ENCODE assay signal across 21 cellular contexts in genomic region chr5:16005210-16005609, GRCh38.
DNase-seq lines count a peak whose midpoint lies in the region; TF ChIP-seq lines count a peak whose summit lies in the region.
"Had no signal": no experiment of that assay in that cellular context is flagged by ENCODE, and none has a peak within 500 bp of the region (broad histone marks: within the 10 kb centered on the region; RNA-seq: fewer than 3 reads in every experiment).

No MANE protein-coding gene starts in this region.

- peak overlapping the region in 2 of 3 donors; percentile 21 to 33 for H3K27ac Mint-ChIP-seq in IgD-negative memory B cell
- H3K27ac Mint-ChIP-seq in activated CD4-positive, alpha-beta memory T cell treated with anti-CD3 and anti-CD28 coated beads, Interleukin-2, amount 10 ng/mL, durations not matched to agents 7 days and 5 days, result no peak overlapping the region
- H3K27ac Mint-ChIP-seq: CD8-positive, alpha-beta T cell had no signal

- H3K9me3 Mint-ChIP-seq in IgD-negative memory B cell, result peaks cover 16 to 27% (median 17%) of the 10 kb centered on the region in 3 donors
- peaks cover 6% of the 10 kb centered on the region for H3K9me3 Mint-ChIP-seq in activated CD4-positive, alpha-beta memory T cell treated with anti-CD3 and anti-CD28 coated beads, Interleukin-2, amount 10 ng/mL, durations not matched to agents 7 days and 5 days

- TF ChIP-seq CTCF in adrenal gland (IDR thresholded peaks at IDR 0.05), result no peak

- H3K27ac ChIP-seq in BLaER1 treated with 17β-estradiol and CSF1 and Interleukin-3, amounts not matched to agents 10 nM and 100 nM, result no peak overlapping the region
- no peak overlapping the region for H3K27ac ChIP-seq in adrenal gland
- H3K27ac ChIP-seq: A549, C4-2B, RWPE1, SK-N-MC had no signal

- no peaks in the 10 kb centered on the region for H3K27me3 ChIP-seq in BLaER1 treated with 17β-estradiol and CSF1 and Interleukin-3, amounts not matched to agents 10 nM and 100 nM
- no peaks in the 10 kb centered on the region for H3K27me3 ChIP-seq in adrenal gland

- H3K27me3 Mint-ChIP-seq in IgD-negative memory B cell, result no peaks in the 10 kb centered on the region
- H3K27me3 Mint-ChIP-seq in activated CD4-positive, alpha-beta memory T cell treated with anti-CD3 and anti-CD28 coated beads, Interleukin-2, amount 10 ng/mL, durations not matched to agents 7 days and 5 days, result no peaks in the 10 kb centered on the region

- peaks cover 10 to 17% (median 15%) of the 10 kb centered on the region in 10 experiments; a peak in 19 of 20 replicates for H3K4me1 ChIP-seq in BLaER1 treated with 17β-estradiol and CSF1 and Interleukin-3, amounts not matched to agents 10 nM and 100 nM
- no peaks in the 10 kb centered on the region for H3K4me1 ChIP-seq in adrenal gland (replicated peaks in 1 of 2)
- H3K4me1 ChIP-seq: A549, Caco-2 had no signal

- H3K36me3 ChIP-seq in BLaER1 treated with 17β-estradiol and CSF1 and Interleukin-3, amounts not matched to agents 10 nM and 100 nM, result 0 out of 22 replicates have a peak, but pooled peaks cover 0 to 3% (median 0%) of the 10 kb centered on the region in 11 experiments
- H3K36me3 ChIP-seq in adrenal gland (replicated peaks in 1 of 2), result no peaks in the 10 kb centered on the region

- H3K4me3 Mint-ChIP-seq in IgD-negative memory B cell, result no peak overlapping the region
- no peak overlapping the region for H3K4me3 Mint-ChIP-seq in activated CD4-positive, alpha-beta memory T cell treated with anti-CD3 and anti-CD28 coated beads, Interleukin-2, amount 10 ng/mL, durations not matched to agents 7 days and 5 days
- H3K4me3 Mint-ChIP-seq: CD8-positive, alpha-beta T cell had no signal

- peak overlapping the region in 9 of 11 experiments; percentile 8 to 55 (median 48); a peak in 13 of 22 replicates for H3K4me2 ChIP-seq in BLaER1 treated with 17β-estradiol and CSF1 and Interleukin-3, amounts not matched to agents 10 nM and 100 nM
- H3K4me2 ChIP-seq: A549 had no signal

- peaks cover 9 to 31% (median 12%) of the 10 kb centered on the region in 11 experiments; a peak in 21 of 22 replicates for H3K9me3 ChIP-seq in BLaER1 treated with 17β-estradiol and CSF1 and Interleukin-3, amounts not matched to agents 10 nM and 100 nM (replicated peaks in 1 of 11)
- peaks cover 0 to 4% (median 0%) of the 10 kb centered on the region in 3 donors for H3K9me3 ChIP-seq in adrenal gland (replicated peaks in 1 of 3)
- H3K9me3 ChIP-seq: A549 had no signal

- no peak for TF ChIP-seq POLR2A in adrenal gland (IDR thresholded peaks at IDR 0.05)

- no peak overlapping the region for H3K4me3 ChIP-seq in BLaER1 treated with 17β-estradiol and CSF1 and Interleukin-3, amounts not matched to agents 10 nM and 100 nM
- no peak overlapping the region for H3K4me3 ChIP-seq in adrenal gland
- H3K4me3 ChIP-seq: A549, SK-N-MC had no signal

- H3K9ac ChIP-seq in BLaER1 treated with 17β-estradiol and CSF1 and Interleukin-3, amounts not matched to agents 10 nM and 100 nM, result no peak overlapping the region

- H3K36me3 Mint-ChIP-seq in IgD-negative memory B cell, result no peaks in the 10 kb centered on the region
- no peaks in the 10 kb centered on the region for H3K36me3 Mint-ChIP-seq in activated CD4-positive, alpha-beta memory T cell treated with anti-CD3 and anti-CD28 coated beads, Interleukin-2, amount 10 ng/mL, durations not matched to agents 7 days and 5 days (ENCODE audit: low read depth)
- H3K36me3 Mint-ChIP-seq: CD8-positive, alpha-beta T cell had no signal

- DNase-seq in DMS53 treated with DMSO at 0.1 percent for 48 hours (lab: John Stamatoyannopoulos, UW; ENCODE audit: unreplicated experiment), result peak; percentile 9
- DNase-seq in left kidney (ENCODE audit: low read depth, low spot score), result peak; percentile 88
- DNase-seq in activated CD4-positive, alpha-beta memory T cell treated with anti-CD3 and anti-CD28 coated beads, Interleukin-2, amount 10 ng/mL, durations not matched to agents 7 days and 5 days, result no peak
- no peak for DNase-seq in adrenal gland
- DNase-seq in NCI-H187 treated with DMSO at 0.1 percent for 48 hours (lab: John Stamatoyannopoulos, UW), result no peak
- DNase-seq: AML-193; Caco-2; CD8-positive, alpha-beta T cell; NCI-H1092; NCI-H1436 treated with DMSO at 0.1 percent for 48 hours; NCI-H1930; NCI-H2107; NCI-H446 treated with DMSO at 0.1 percent for 48 hours; NCI-H69; SIG-M5 had no signal

- intact Hi-C loops in adrenal gland (cut with DNase I), result no loop called here

- H3K4me1 Mint-ChIP-seq in IgD-negative memory B cell, result no peaks in the 10 kb centered on the region
- no peaks in the 10 kb centered on the region for H3K4me1 Mint-ChIP-seq in activated CD4-positive, alpha-beta memory T cell treated with anti-CD3 and anti-CD28 coated beads, Interleukin-2, amount 10 ng/mL, durations not matched to agents 7 days and 5 days

- POLR2A ChIA-PET in activated CD4-positive, alpha-beta memory T cell treated with anti-CD3 and anti-CD28 coated beads, Interleukin-2, amount 10 ng/mL, durations not matched to agents 7 days and 5 days (lab: Charles Lee), result no interaction called here

- CTCF ChIA-PET in activated CD4-positive, alpha-beta memory T cell treated with anti-CD3 and anti-CD28 coated beads, Interleukin-2, amount 10 ng/mL, durations not matched to agents 7 days and 5 days (lab: Charles Lee), result no interaction called here

- H4K20me1 ChIP-seq in BLaER1 treated with 17β-estradiol and CSF1 and Interleukin-3, amounts not matched to agents 10 nM and 100 nM, result no peaks in the 10 kb centered on the region

Comparison
In these comparisons a context has a peak if more than half of its experiments do, and no peak if none do; other contexts are left out.
1. DNase-seq: peak in DMS53 treated with DMSO at 0.1 percent for 48 hours (single experiment) and left kidney (single experiment); none in activated CD4-positive, alpha-beta memory T cell treated with anti-CD3 and anti-CD28 coated beads, Interleukin-2, amount 10 ng/mL, durations not matched to agents 7 days and 5 days (single experiment), adrenal gland (0 of 7) and NCI-H187 treated with DMSO at 0.1 percent for 48 hours (single experiment).